ENCODE assay signal across 17 cellular contexts in genomic region chr6:163320804-163321203, GRCh38.
"Had no signal": no experiment of that assay in that cellular context is flagged by ENCODE, and none has a peak within 500 bp of the region (broad histone marks: within the 10 kb centered on the region; RNA-seq: fewer than 3 reads in every experiment).

No MANE protein-coding gene starts in this region.

- H3K36me3 ChIP-seq: esophagus squamous epithelium, neutrophil, sigmoid colon, suprapubic skin, transverse colon had no signal

- H3K4me3 ChIP-seq: esophagus squamous epithelium, mucosa of descending colon, psoas muscle, sigmoid colon, skin epidermis, suprapubic skin, transverse colon had no signal

- H3K4me1 ChIP-seq: esophagus squamous epithelium, transverse colon had no signal

- ATAC-seq: left cardiac atrium; mucosa of descending colon; naive thymus-derived CD8-positive, alpha-beta T cell; stimulated activated naive B cell treated with anti-CD40 and anti-IgM and Interleukin-4, amounts not matched to agents 10 μg/mL and 1 μg/mL and 100 μg/mL, for 72 hours; stimulated activated naive CD8-positive, alpha-beta T cell treated with anti-CD3 and anti-CD28 coated beads, Interleukin-15, amount 100 ng/mL, for 72 hours had no signal

- H3K9me3 ChIP-seq: esophagus squamous epithelium, mucosa of descending colon, neutrophil, psoas muscle, sigmoid colon, suprapubic skin, transverse colon had no signal

- H3K27me3 ChIP-seq: esophagus squamous epithelium, sigmoid colon, suprapubic skin, transverse colon had no signal

- H3K27ac ChIP-seq: esophagus squamous epithelium, neutrophil, psoas muscle, sigmoid colon, skin epidermis, suprapubic skin, transverse colon had no signal

- DNase-seq: esophagus squamous epithelium; foreskin fibroblast; immature natural killer cell; left cardiac atrium; mucosa of descending colon; naive thymus-derived CD8-positive, alpha-beta T cell; psoas muscle; retina; sigmoid colon; stimulated activated CD4-positive, alpha-beta T cell treated with anti-CD3 and anti-CD28 coated beads, Interleukin-2, amount 100 ng/mL, for 24 hours; stimulated activated CD4-positive, alpha-beta T cell treated with anti-CD3 and anti-CD28 coated beads, Interleukin-4, amount 100 ng/mL, for 4 hours; stimulated activated naive B cell treated with anti-CD40 and anti-IgM and Interleukin-4, amounts not matched to agents 10 μg/mL and 1 μg/mL and 100 μg/mL, for 72 hours; stimulated activated naive CD8-positive, alpha-beta T cell treated with anti-CD3 and anti-CD28 coated beads, Interleukin-15, amount 100 ng/mL, for 72 hours; transverse colon had no signal
